Comparison of ENCODE assay signal across 17 cellular contexts in genomic region chr9:35929188-35929718, GRCh38. TPM values are rescaled to one million over a fixed set of nuclear protein-coding genes. Genes with fewer than 3 reads are reported as not detected.
DNase-seq lines count a peak whose midpoint lies in the region; ATAC-seq and TF ChIP-seq lines count a peak whose summit lies in the region.
"Had no signal": no experiment of that assay in that cellular context is flagged by ENCODE, and none has a peak within 500 bp of the region (broad histone marks: within the 10 kb centered on the region; RNA-seq: fewer than 3 reads in every experiment).

No MANE protein-coding gene starts in this region.

- BruUV-seq in mammary epithelial cell (replicated peaks; lab: Mats Ljungman, UMichigan): no TSS peak
- BruUV-seq in MCF 10A (replicated peaks; lab: Mats Ljungman, UMichigan): no TSS peak

- no peak for ATAC-seq in lower lobe of right lung
- no peak for ATAC-seq in GM18858 (IDR thresholded peaks at IDR 0.05; ENCODE audit: unreplicated experiment)
- no peak for ATAC-seq in naive thymus-derived CD8-positive, alpha-beta T cell

- H3K4me1 Mint-ChIP-seq in MCF 10A (ENCODE audit: insufficient read depth, unreplicated experiment): peaks cover 11% of the 10 kb centered on the region
- peaks cover 2 to 23% (median 12%) of the 10 kb centered on the region in 4 donors for H3K4me1 Mint-ChIP-seq in naive thymus-derived CD8-positive, alpha-beta T cell

- H3K79me2 ChIP-seq in mammary epithelial cell (ENCODE audit: insufficient read depth, low read length) (no peaks in the 10 kb centered on the region), fibroblast of lung (ENCODE audit: control insufficient read depth, insufficient read depth, low read length) (no peaks in the 10 kb centered on the region)

- H3K9me3 Mint-ChIP-seq in MCF 10A (ENCODE audit: unreplicated experiment): no peaks in the 10 kb centered on the region
- H3K9me3 Mint-ChIP-seq in naive thymus-derived CD8-positive, alpha-beta T cell: no peaks in the 10 kb centered on the region

- CTCF ChIA-PET in mammary epithelial cell (lab: Charles Lee; ENCODE audit: low non-redundant PET): no interaction called here
- CTCF ChIA-PET in MCF 10A (lab: Yijun Ruan, JAX): interaction anchor here (0.6 to 1.3 kb wide), 3 partner anchors 19 to 478 kb away, joined by 3 read pairs; no protein-coding TSS in a partner anchor

- POLR2A ChIA-PET in MCF 10A (lab: Yijun Ruan, JAX): interaction anchor here (1.1 kb wide), 1 partner anchor 23 kb away, joined by 3 read pairs; no protein-coding TSS in a partner anchor
- POLR2A ChIA-PET in naive thymus-derived CD8-positive, alpha-beta T cell (lab: Charles Lee): no interaction called here

- H3K27me3 ChIP-seq in mammary epithelial cell (ENCODE audit: insufficient read depth, low read length): no peaks in the 10 kb centered on the region
- H3K27me3 ChIP-seq in fibroblast of lung (ENCODE audit: control insufficient read depth, insufficient read depth, low read length): no peaks in the 10 kb centered on the region
- no peaks in the 10 kb centered on the region for H3K27me3 ChIP-seq in lower lobe of right lung (ENCODE audit: low read depth)
- H3K27me3 ChIP-seq in subcutaneous abdominal adipose tissue (ENCODE audit: control insufficient read depth in 5 of 5, insufficient read depth in 4 of 5, low read length in 5 of 5): no peaks in the 10 kb centered on the region

- no peaks in the 10 kb centered on the region for H3K27me3 Mint-ChIP-seq in MCF 10A (ENCODE audit: insufficient read depth, unreplicated experiment)
- peaks cover 0 to 2% (median 0%) of the 10 kb centered on the region in 5 donors for H3K27me3 Mint-ChIP-seq in naive thymus-derived CD8-positive, alpha-beta T cell

- H3K27ac ChIP-seq in mammary epithelial cell (ENCODE audit: insufficient read depth, low read depth, low read length) (no peak overlapping the region), fibroblast of lung (ENCODE audit: insufficient read depth, low read length) (no peak overlapping the region), lower lobe of right lung (peak overlapping the region; percentile 28), subcutaneous abdominal adipose tissue (ENCODE audit: low read depth, low read length) (peak overlapping the region; percentile 7)
- H3K27ac ChIP-seq: C4-2B, PC-9 had no signal

- no peaks in the 10 kb centered on the region for H3K36me3 Mint-ChIP-seq in MCF 10A (ENCODE audit: insufficient read depth, unreplicated experiment)
- no peaks in the 10 kb centered on the region for H3K36me3 Mint-ChIP-seq in naive thymus-derived CD8-positive, alpha-beta T cell

- H4K20me1 ChIP-seq in mammary epithelial cell (ENCODE audit: insufficient read depth, low read length) (no peaks in the 10 kb centered on the region), fibroblast of lung (ENCODE audit: control insufficient read depth, extremely low read depth, insufficient read depth, low read length) (no peaks in the 10 kb centered on the region)

- H3K4me1 ChIP-seq in mammary epithelial cell (ENCODE audit: insufficient read depth, low read length) (peaks cover 9% of the 10 kb centered on the region), fibroblast of lung (ENCODE audit: control insufficient read depth, extremely low read depth, insufficient read depth, low read length) (peaks cover 10% of the 10 kb centered on the region), lower lobe of right lung (peaks cover 14% of the 10 kb centered on the region), subcutaneous abdominal adipose tissue (ENCODE audit: control insufficient read depth in 5 of 5, insufficient read depth in 5 of 5, low read length in 5 of 5) (peaks cover 0 to 24% (median 5%) of the 10 kb centered on the region in 5 donors)

- no peak overlapping the region for H3K9ac ChIP-seq in mammary epithelial cell (ENCODE audit: insufficient read depth, low read length)
- no peak overlapping the region for H3K9ac ChIP-seq in fibroblast of lung (ENCODE audit: insufficient read depth, low read length)
- H3K9ac ChIP-seq in subcutaneous abdominal adipose tissue (ENCODE audit: low read length in 5 of 5): no peak overlapping the region

- H3K36me3 ChIP-seq in mammary epithelial cell (ENCODE audit: insufficient read depth, low read length): no peaks in the 10 kb centered on the region
- no peaks in the 10 kb centered on the region for H3K36me3 ChIP-seq in fibroblast of lung (ENCODE audit: control insufficient read depth, insufficient read depth, low read length)
- H3K36me3 ChIP-seq in lower lobe of right lung: no peaks in the 10 kb centered on the region
- H3K36me3 ChIP-seq in subcutaneous abdominal adipose tissue (ENCODE audit: control insufficient read depth in 5 of 5, insufficient read depth in 5 of 5, low read length in 5 of 5): no peaks in the 10 kb centered on the region

- H2AFZ ChIP-seq in mammary epithelial cell (ENCODE audit: low read depth, low read length): peak overlapping the region; percentile 14
- peak overlapping the region; percentile 47 for H2AFZ ChIP-seq in fibroblast of lung (ENCODE audit: low read length)
- H2AFZ ChIP-seq: PC-9 had no signal

- H3K27ac Mint-ChIP-seq in MCF 10A (ENCODE audit: low read depth, unreplicated experiment): no peak overlapping the region
- H3K27ac Mint-ChIP-seq in naive thymus-derived CD8-positive, alpha-beta T cell: no peak overlapping the region

- intact Hi-C loops in mammary epithelial cell (cut with micrococcal nuclease) (no loop called here), MCF 10A (cut with micrococcal nuclease) (no loop called here), lower lobe of right lung (cut with DNase I) (no loop called here)

- DNase-seq in mammary epithelial cell (no peak), MCF 10A (ENCODE audit: unreplicated experiment) (no peak), fibroblast of lung (ENCODE audit: low read depth in 2 of 2) (no peak), lower lobe of right lung (no peak), islet precursor cell (no peak)
- no peak for DNase-seq in naive thymus-derived CD8-positive, alpha-beta T cell
- DNase-seq: 8988T, COR-L47, H7, NCI-H1105 treated with DMSO at 0.1 percent for 48 hours, NCI-H187, NCI-H446 treated with DMSO at 0.1 percent for 48 hours, NCI-H748 treated with DMSO at 0.1 percent for 48 hours, PC-9 had no signal

- H3K9me3 ChIP-seq in mammary epithelial cell (replicated peaks; ENCODE audit: insufficient read depth, low read length) (no peaks in the 10 kb centered on the region), fibroblast of lung (ENCODE audit: control insufficient read depth, insufficient read depth, low read depth, low read length) (no peaks in the 10 kb centered on the region), lower lobe of right lung (no peaks in the 10 kb centered on the region), subcutaneous abdominal adipose tissue (ENCODE audit: control insufficient read depth in 5 of 5, low read length in 5 of 5) (no peaks in the 10 kb centered on the region)

- WGBS in mammary epithelial cell (ENCODE audit: low coverage, missing lambda C conversion rate): 72% methylated on average over 7 of the region's 8 CpGs

- in situ Hi-C loops in mammary epithelial cell (cut with MboI; ENCODE audit: low sequenced_read_pairs in 2 of 2): no loop called here

- TF ChIP-seq CTCF in mammary epithelial cell (conservative IDR thresholded peaks at IDR 0.05 in 1 of 2, IDR thresholded peaks at IDR 0.05 in 1 of 2; ENCODE audit: extremely low read depth in 1 of 2, insufficient read depth in 1 of 2, low read depth in 1 of 2, low read length in 2 of 2) (no peak), MCF 10A (IDR thresholded peaks at IDR 0.05; ENCODE audit: unreplicated experiment) (no peak), fibroblast of lung (conservative IDR thresholded peaks at IDR 0.05 in 1 of 2, IDR thresholded peaks at IDR 0.05 in 1 of 2; ENCODE audit: low read depth in 1 of 2, low read length in 2 of 2) (no peak), lower lobe of right lung (IDR thresholded peaks at IDR 0.05) (no peak)

- dilution Hi-C loops in mammary epithelial cell (cut with HindIII; ENCODE audit: low sequenced_read_pairs): no loop called here

- H3K4me3 Mint-ChIP-seq in MCF 10A (ENCODE audit: unreplicated experiment): no peak overlapping the region
- no peak overlapping the region for H3K4me3 Mint-ChIP-seq in naive thymus-derived CD8-positive, alpha-beta T cell

- no peak overlapping the region for H3K4me2 ChIP-seq in mammary epithelial cell (ENCODE audit: insufficient read depth, low read depth, low read length)
- no peak overlapping the region for H3K4me2 ChIP-seq in fibroblast of lung (ENCODE audit: extremely low read depth, insufficient read depth, low read length)
- H3K4me2 ChIP-seq: PC-9 had no signal

- no peak overlapping the region for H3K4me3 ChIP-seq in mammary epithelial cell (replicated peaks in 1 of 3; ENCODE audit: insufficient read depth in 1 of 3, low read depth in 2 of 3, low read length in 3 of 3)
- no peak overlapping the region for H3K4me3 ChIP-seq in fibroblast of lung (replicated peaks in 1 of 4; ENCODE audit: control extremely low read depth in 1 of 4, insufficient read depth in 1 of 4, low read depth in 3 of 4, low read length in 4 of 4)
- H3K4me3 ChIP-seq in lower lobe of right lung: no peak overlapping the region
- H3K4me3 ChIP-seq in subcutaneous abdominal adipose tissue (ENCODE audit: low read depth in 1 of 5, low read length in 5 of 5): peak overlapping the region in 3 of 5 donors; percentile 32 to 53 (median 34)
- H3K4me3 ChIP-seq: PC-9 had no signal

RNA-seq across cellular contexts. Expression of gene SPAAR, which starts 20.0 kb away (rescaled TPM):
- total RNA-seq in mammary epithelial cell (under 1 TPM in 1 of 2 donors, not detected in 1; 0.33 TPM), MCF 10A (2022) (0.27 and 0.72 TPM in 2 replicates), fibroblast of lung (under 0.01 and 0.17 TPM in 2 replicates), lower lobe of right lung (11.9 TPM)
- polyA plus RNA-seq in mammary epithelial cell (0.27 TPM), fibroblast of lung (0.34 and 0.41 TPM in 2 replicates)
- polyA minus RNA-seq in mammary epithelial cell (not detected), fibroblast of lung (ENCODE audit: low replicate concordance) (not detected in 2 replicates)
- polyA plus RNA-seq in fibroblast of lung (2012): 0.37 and 0.48 TPM in 2 replicates
- total RNA-seq in naive thymus-derived CD8-positive, alpha-beta T cell: not detected
- not detected for polyA plus RNA-seq in naive thymus-derived CD8-positive, alpha-beta T cell
- total RNA-seq: H7 had no signal

RNA-seq across cellular contexts. Expression of gene HRCT1, which starts 23.3 kb away (rescaled TPM):
- total RNA-seq in mammary epithelial cell (1 to 10 TPM; 1.6 to 4.7 TPM), MCF 10A (2022) (4.4 and 6.0 TPM in 2 replicates), fibroblast of lung (0.26 and 1.2 TPM in 2 replicates), lower lobe of right lung (8.7 TPM)
- polyA plus RNA-seq in mammary epithelial cell (3.2 TPM), fibroblast of lung (3.1 and 3.3 TPM in 2 replicates)
- polyA minus RNA-seq in mammary epithelial cell (not detected), fibroblast of lung (ENCODE audit: low replicate concordance) (5.4 and 6.0 TPM in 2 replicates)
- 5.9 and 6.3 TPM in 2 replicates for polyA plus RNA-seq in fibroblast of lung (2012)
- total RNA-seq in naive thymus-derived CD8-positive, alpha-beta T cell: not detected
- polyA plus RNA-seq in naive thymus-derived CD8-positive, alpha-beta T cell: not detected

RNA-seq across cellular contexts. Expression of gene OR2S2, which starts 28.7 kb away (rescaled TPM):
- total RNA-seq in mammary epithelial cell (under 1 TPM; 0.28 to 0.33 TPM), MCF 10A (2022) (not detected in 2 replicates), fibroblast of lung (0.17 TPM in 1 of 2 replicates, not detected in the other), lower lobe of right lung (not detected)
- polyA plus RNA-seq in mammary epithelial cell (not detected), fibroblast of lung (0.17 and 0.18 TPM in 2 replicates)
- polyA minus RNA-seq in mammary epithelial cell (not detected), fibroblast of lung (ENCODE audit: low replicate concordance) (not detected in 2 replicates)
- polyA plus RNA-seq in fibroblast of lung (2012): not detected in 2 replicates
- not detected for total RNA-seq in naive thymus-derived CD8-positive, alpha-beta T cell
- not detected for polyA plus RNA-seq in naive thymus-derived CD8-positive, alpha-beta T cell
- total RNA-seq: H7, PC-9 had no signal

RNA-seq across cellular contexts. Expression of gene OR13J1, which starts 59.1 kb away (rescaled TPM):
- total RNA-seq in mammary epithelial cell (not detected), MCF 10A (2022) (not detected in 2 replicates), fibroblast of lung (not detected in 2 replicates), lower lobe of right lung (not detected)
- polyA plus RNA-seq in mammary epithelial cell (not detected), fibroblast of lung (not detected in 2 replicates)
- polyA minus RNA-seq in mammary epithelial cell (not detected), fibroblast of lung (ENCODE audit: low replicate concordance) (not detected in 2 replicates)
- not detected in 2 replicates for polyA plus RNA-seq in fibroblast of lung (2012)
- total RNA-seq in naive thymus-derived CD8-positive, alpha-beta T cell: not detected
- polyA plus RNA-seq in naive thymus-derived CD8-positive, alpha-beta T cell: not detected
- total RNA-seq: H7, PC-9 had no signal

Comparison
In these comparisons a context has a peak if more than half of its experiments do, and no peak if none do; other contexts are left out.
1. H3K27ac ChIP-seq: peak in lower lobe of right lung (single experiment) and subcutaneous abdominal adipose tissue (single experiment); none in mammary epithelial cell (single experiment) and fibroblast of lung (single experiment).
2. H3K4me3 ChIP-seq: peak in subcutaneous abdominal adipose tissue (3 of 5); none in mammary epithelial cell (0 of 3), fibroblast of lung (0 of 4) and lower lobe of right lung (single experiment).